ENCODE assay signal across 1 cellular context in genomic region chr2:8409461-8410260, GRCh38.
TF ChIP-seq lines count a peak whose summit lies in the region.

No MANE protein-coding gene starts in this region.

TF ChIP-seq in IMR-90, 13 proteins besides CTCF, POLR2A, EP300 and RAD21 (continued from another document):
- TF ChIP-seq ELK1 (IDR thresholded peaks at IDR 0.05; ENCODE audit: borderline replicate concordance, low read depth, low read length): no peak
- no peak for TF ChIP-seq MXI1 (IDR thresholded peaks at IDR 0.05; ENCODE audit: borderline replicate concordance, low read depth, low read length)
